Comparison of ENCODE assay signal across 8 cellular contexts in genomic region chr5:59124983-59125960, GRCh38.
DNase-seq lines count a peak whose midpoint lies in the region; ATAC-seq and TF ChIP-seq lines count a peak whose summit lies in the region.

No MANE protein-coding gene starts in this region.

- ATAC-seq in GM21529 (IDR thresholded peaks at IDR 0.05; ENCODE audit: unreplicated experiment) (peak; percentile 33), HG03025 (IDR thresholded peaks at IDR 0.05; ENCODE audit: low FRiP score, unreplicated experiment) (no peak)

- POLR2A ChIA-PET in A673 (lab: Charles Lee; ENCODE audit: low non-redundant PET) = no interaction called here

- H3K36me3 ChIP-seq in A673 (ENCODE audit: insufficient read depth, low read length, poor library complexity, severe bottlenecking) = no peaks in the 10 kb centered on the region

- peak overlapping the region; percentile 22 for H3K4me3 ChIP-seq in A673 (ENCODE audit: low read depth, low read length, poor library complexity, severe bottlenecking)

- peak overlapping the region; percentile 98 for H3K27ac ChIP-seq in A673 (ENCODE audit: low read depth, low read length, poor library complexity, severe bottlenecking)

- H3K9me3 ChIP-seq in A673 (ENCODE audit: low read depth, low read length, poor library complexity, severe bottlenecking) = no peaks in the 10 kb centered on the region

- H3K27me3 ChIP-seq in A673 (replicated peaks; ENCODE audit: insufficient read depth, low read depth, low read length, poor library complexity) = no peaks in the 10 kb centered on the region

- no TSS peak for BruUV-seq in A673 (replicated peaks; lab: Mats Ljungman, UMichigan)

- peak; percentile 88 for DNase-seq in A673 (ENCODE audit: low spot score)
- DNase-seq in SW 1271 (lab: John Stamatoyannopoulos, UW) = peak; percentile 37 to 57
- DNase-seq in islet precursor cell = peak; percentile 79
- DNase-seq in SIG-M5 treated with dmso at 0.1 percent for 504 hours (lab: John Stamatoyannopoulos, UW; ENCODE audit: unreplicated experiment) = no peak
- no peak for DNase-seq in HK-2 (ENCODE audit: unreplicated experiment)
- no peak for DNase-seq in GDM1 (lab: John Stamatoyannopoulos, UW)

- CTCF ChIA-PET in A673 (lab: Charles Lee) = no interaction called here

- peaks cover 51% of the 10 kb centered on the region for H3K4me1 ChIP-seq in A673 (ENCODE audit: insufficient read depth, low read length, poor library complexity, severe bottlenecking)

- intact Hi-C loops in A673 (cut with micrococcal nuclease; ENCODE audit: unreplicated experiment) = loop anchor here (5.0 kb wide), 1 partner anchor 47 kb away; no protein-coding TSS in a partner anchor

- TF ChIP-seq CTCF in A673 (conservative IDR thresholded peaks at IDR 0.05; ENCODE audit: low read depth, low read length) = no peak

Comparison
In these comparisons a context has a peak if more than half of its experiments do, and no peak if none do; other contexts are left out.
1. DNase-seq: peak in A673 (single experiment), SW 1271 (2 of 2) and islet precursor cell (single experiment); none in SIG-M5 treated with dmso at 0.1 percent for 504 hours (single experiment), HK-2 (single experiment) and GDM1 (single experiment).